Comparison of ENCODE assay signal across 8 cellular contexts in genomic region chr15:88623061-88623460, GRCh38. TPM values are rescaled to one million over a fixed set of nuclear protein-coding genes. Genes with fewer than 3 reads are reported as not detected.
A peak's percentile ranks its signal among the peaks of the same experiment; 100 is the strongest.
DNase-seq lines count a peak whose midpoint lies in the region; ATAC-seq and TF ChIP-seq lines count a peak whose summit lies in the region.

No MANE protein-coding gene starts in this region.

- H3K36me3 Mint-ChIP-seq in dendritic cell treated with granulocyte-macrophage colony-stimulating factor and Interleukin-4, amounts not matched to agents 40 ng/mL and 50 ng/mL, for 4 days (ENCODE audit: low read depth), result peaks cover 41% of the 10 kb centered on the region
- no peaks in the 10 kb centered on the region for H3K36me3 Mint-ChIP-seq in neural crest cell (ENCODE audit: low read depth)

- no peaks in the 10 kb centered on the region for H3K27me3 Mint-ChIP-seq in dendritic cell treated with granulocyte-macrophage colony-stimulating factor and Interleukin-4, amounts not matched to agents 40 ng/mL and 50 ng/mL, for 4 days
- no peaks in the 10 kb centered on the region for H3K27me3 Mint-ChIP-seq in neural crest cell (ENCODE audit: low read depth)

- H3K27ac ChIP-seq in SJCRH30, result 0 out of 2 replicates have a peak overlapping the region, but pooled peaks have one; percentile 95

- ATAC-seq in GM19035 (IDR thresholded peaks at IDR 0.05; ENCODE audit: unreplicated experiment), result no peak
- ATAC-seq in HG02885 (IDR thresholded peaks at IDR 0.05; ENCODE audit: poor library complexity, unreplicated experiment), result no peak
- no peak for ATAC-seq in GM21723 (IDR thresholded peaks at IDR 0.05; ENCODE audit: unreplicated experiment)

- H3K9me3 ChIP-seq in SJCRH30 (replicated peaks), result no peaks in the 10 kb centered on the region

- peak overlapping the region; percentile 79 for H3K4me3 Mint-ChIP-seq in dendritic cell treated with granulocyte-macrophage colony-stimulating factor and Interleukin-4, amounts not matched to agents 40 ng/mL and 50 ng/mL, for 4 days
- peak overlapping the region; percentile 98 for H3K4me3 Mint-ChIP-seq in neural crest cell

- H3K4me1 Mint-ChIP-seq in dendritic cell treated with granulocyte-macrophage colony-stimulating factor and Interleukin-4, amounts not matched to agents 40 ng/mL and 50 ng/mL, for 4 days (ENCODE audit: low read depth), result peaks cover 42% of the 10 kb centered on the region
- peaks cover 42% of the 10 kb centered on the region for H3K4me1 Mint-ChIP-seq in neural crest cell

- H3K4me3 ChIP-seq in SJCRH30, result peak overlapping the region; percentile 94

- H3K4me1 ChIP-seq in SJCRH30, result peaks cover 22% of the 10 kb centered on the region; the same call in 1 of the 2 replicates

- peak overlapping the region; percentile 85 for H3K27ac Mint-ChIP-seq in dendritic cell treated with granulocyte-macrophage colony-stimulating factor and Interleukin-4, amounts not matched to agents 40 ng/mL and 50 ng/mL, for 4 days
- H3K27ac Mint-ChIP-seq in neural crest cell (ENCODE audit: unreplicated experiment), result no peak overlapping the region

- intact Hi-C loops in dendritic cell treated with granulocyte-macrophage colony-stimulating factor and Interleukin-4, amounts not matched to agents 40 ng/mL and 50 ng/mL, for 4 days (cut with micrococcal nuclease), result loop anchor here (5.0 to 10.0 kb wide), 4 partner anchors 39 to 212 kb away; partner anchors contain the start of genes DET1, MRPL46 and MRPS11

- TF ChIP-seq CTCF in neural crest cell (conservative IDR thresholded peaks at IDR 0.05), result no peak

- DNase-seq in SIG-M5 treated with dmso at 0.1 percent for 504 hours (lab: John Stamatoyannopoulos, UW; ENCODE audit: unreplicated experiment) (peak; percentile 63), SIG-M5 (lab: John Stamatoyannopoulos, UW) (no peak), SJCRH30 (no peak), neural crest cell (ENCODE audit: low read depth, low spot score) (no peak)

- no peaks in the 10 kb centered on the region for H3K9me3 Mint-ChIP-seq in dendritic cell treated with granulocyte-macrophage colony-stimulating factor and Interleukin-4, amounts not matched to agents 40 ng/mL and 50 ng/mL, for 4 days
- H3K9me3 Mint-ChIP-seq in neural crest cell, result no peaks in the 10 kb centered on the region

- H3K27me3 ChIP-seq in SJCRH30, result no peaks in the 10 kb centered on the region

- H3K36me3 ChIP-seq in SJCRH30, result peaks cover 32% of the 10 kb centered on the region

RNA-seq across cellular contexts. Expression of gene AEN, which starts 1.9 kb away (rescaled TPM):
- total RNA-seq in SJCRH30 (2014; rRNA removed; shearing (Covaris generic)), result 71.1 and 76.5 TPM in 2 replicates
- total RNA-seq in neural crest cell, result 45.7 and 47.9 TPM in 2 replicates

RNA-seq across cellular contexts. Expression of gene ISG20, which starts 15.8 kb away (rescaled TPM):
- total RNA-seq in SJCRH30 (2014; rRNA removed; shearing (Covaris generic)), result 0.97 and 1.0 TPM in 2 replicates
- 1.1 and 1.5 TPM in 2 replicates for total RNA-seq in neural crest cell
